28 cellular contexts compared by ENCODE assay signal in the genomic region with DNA sequence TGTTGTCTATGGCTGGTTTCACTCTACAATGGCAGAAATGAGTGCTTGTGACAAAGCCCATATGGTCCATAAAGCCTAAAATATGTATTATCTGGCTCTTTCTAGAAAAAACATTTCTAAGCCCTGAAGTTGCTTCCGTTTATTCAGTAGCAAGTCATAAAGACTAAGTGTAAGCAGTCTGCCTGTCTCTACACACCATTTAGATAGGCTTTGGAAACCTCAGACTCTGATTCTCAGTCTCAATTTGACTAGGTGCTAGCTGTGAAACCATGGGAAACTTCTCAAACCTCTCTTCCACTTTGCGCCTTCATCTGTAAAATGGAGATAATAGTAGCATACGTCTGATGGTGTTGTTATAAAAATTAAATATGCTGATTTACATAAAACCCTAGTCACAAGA.
"Had no signal": no experiment of that assay in that cellular context is flagged by ENCODE, and none has a peak within 500 bp of the region (broad histone marks: within the 10 kb centered on the region; RNA-seq: fewer than 3 reads in every experiment).

No MANE protein-coding gene starts in this region.

- H3K4me3 Mint-ChIP-seq: nephron; neural progenitor cell; stimulated activated effector memory CD8-positive, alpha-beta T cell treated with anti-CD3 and anti-CD28 coated beads, Interleukin-12 subunit alpha, Interleukin-12 subunit beta, amount 100 ng/mL, for 72 hours; stimulated activated naive B cell treated with anti-CD40 and anti-IgM and Interleukin-4, amounts not matched to agents 10 μg/mL and 1 μg/mL and 100 μg/mL, for 72 hours; stimulated activated naive CD8-positive, alpha-beta T cell treated with anti-CD3 and anti-CD28 coated beads, Interleukin-15, Interleukin-2, amounts not matched to agents 100 ng/mL and 50 ng/mL, for 24 hours had no signal

- H3K36me3 Mint-ChIP-seq: neural progenitor cell; stimulated activated effector memory CD8-positive, alpha-beta T cell treated with anti-CD3 and anti-CD28 coated beads, Interleukin-12 subunit alpha, Interleukin-12 subunit beta, amount 100 ng/mL, for 72 hours; stimulated activated naive B cell treated with anti-CD40 and anti-IgM and Interleukin-4, amounts not matched to agents 10 μg/mL and 1 μg/mL and 100 μg/mL, for 72 hours had no signal

- H3K9me3 ChIP-seq: ovary, psoas muscle, right lobe of liver, sigmoid colon, stomach, thoracic aorta, thyroid gland, tibial nerve, upper lobe of left lung, vagina had no signal

- H3K9ac ChIP-seq: neural progenitor cell, parathyroid adenoma had no signal

- DNase-seq: occipital lobe; ovary; posterior cingulate gyrus; psoas muscle; right cardiac atrium; right lobe of liver; sigmoid colon; small intestine; stimulated activated CD4-positive, alpha-beta T cell treated with anti-CD3 and anti-CD28 coated beads, Interleukin-15, amount 100 ng/mL, for 24 hours; stimulated activated CD4-positive, alpha-beta T cell treated with anti-CD3 and anti-CD28 coated beads, Interleukin-2, amount 100 ng/mL, for 24 hours; stimulated activated CD4-positive, alpha-beta T cell treated with anti-CD3 and anti-CD28 coated beads, Interleukin-2, amount 100 ng/mL, for 48 hours; stimulated activated CD4-positive, alpha-beta T cell treated with anti-CD3 and anti-CD28 coated beads, Interleukin-4, amount 100 ng/mL, for 24 hours; stimulated activated naive B cell treated with anti-CD40 and anti-IgM and Interleukin-4, amounts not matched to agents 10 μg/mL and 1 μg/mL and 100 μg/mL, for 72 hours; stimulated activated naive CD4-positive, alpha-beta T cell treated with Interleukin-2 at 50 U/mL for 16 hours; stomach; thyroid gland; trophoblast cell; upper lobe of left lung had no signal

- H3K27ac Mint-ChIP-seq: nephron; neural progenitor cell; progenitor cell of endocrine pancreas; stimulated activated effector memory CD8-positive, alpha-beta T cell treated with anti-CD3 and anti-CD28 coated beads, Interleukin-12 subunit alpha, Interleukin-12 subunit beta, amount 100 ng/mL, for 72 hours; stimulated activated naive B cell treated with anti-CD40 and anti-IgM and Interleukin-4, amounts not matched to agents 10 μg/mL and 1 μg/mL and 100 μg/mL, for 72 hours; stimulated activated naive CD8-positive, alpha-beta T cell treated with anti-CD3 and anti-CD28 coated beads, Interleukin-15, Interleukin-2, amounts not matched to agents 100 ng/mL and 50 ng/mL, for 24 hours had no signal

- H3K4me1 ChIP-seq: neural progenitor cell, parathyroid adenoma, psoas muscle, right lobe of liver, sigmoid colon, stomach, thyroid gland, tibial nerve, upper lobe of left lung, vagina had no signal

- H2AFZ ChIP-seq: neural progenitor cell, parathyroid adenoma had no signal

- H3K4me1 Mint-ChIP-seq: nephron; neural progenitor cell; stimulated activated effector memory CD8-positive, alpha-beta T cell treated with anti-CD3 and anti-CD28 coated beads, Interleukin-12 subunit alpha, Interleukin-12 subunit beta, amount 100 ng/mL, for 72 hours; stimulated activated naive B cell treated with anti-CD40 and anti-IgM and Interleukin-4, amounts not matched to agents 10 μg/mL and 1 μg/mL and 100 μg/mL, for 72 hours had no signal

- H3K36me3 ChIP-seq: neural progenitor cell, ovary, right lobe of liver, sigmoid colon, stomach, thoracic aorta, thyroid gland, tibial nerve, upper lobe of left lung, vagina had no signal

- ATAC-seq: psoas muscle; right cardiac atrium; right lobe of liver; stimulated activated effector memory CD8-positive, alpha-beta T cell treated with anti-CD3 and anti-CD28 coated beads, Interleukin-12 subunit alpha, Interleukin-12 subunit beta, amount 100 ng/mL, for 72 hours; stimulated activated naive B cell treated with anti-CD40 and anti-IgM and Interleukin-4, amounts not matched to agents 10 μg/mL and 1 μg/mL and 100 μg/mL, for 72 hours had no signal

- H3K79me2 ChIP-seq: parathyroid adenoma had no signal

- H3K27me3 ChIP-seq: neural progenitor cell, right lobe of liver, sigmoid colon, stomach, thyroid gland, tibial nerve, upper lobe of left lung, vagina had no signal

- H3K4me3 ChIP-seq: neural progenitor cell, ovary, psoas muscle, right lobe of liver, sigmoid colon, stomach, thoracic aorta, thyroid gland, tibial nerve, upper lobe of left lung, vagina had no signal

- H3K27me3 Mint-ChIP-seq: progenitor cell of endocrine pancreas; stimulated activated naive B cell treated with anti-CD40 and anti-IgM and Interleukin-4, amounts not matched to agents 10 μg/mL and 1 μg/mL and 100 μg/mL, for 72 hours; stimulated activated naive CD8-positive, alpha-beta T cell treated with anti-CD3 and anti-CD28 coated beads, Interleukin-15, Interleukin-2, amounts not matched to agents 100 ng/mL and 50 ng/mL, for 24 hours had no signal

- H3K9me3 Mint-ChIP-seq: neural progenitor cell had no signal

- H3K4me2 ChIP-seq: neural progenitor cell had no signal

- H3K27ac ChIP-seq: neural progenitor cell, ovary, parathyroid adenoma, psoas muscle, right lobe of liver, sigmoid colon, stomach, thoracic aorta, thyroid gland, tibial nerve, upper lobe of left lung, vagina had no signal

- FAIRE-seq: small intestine, urothelium cell line had no signal
